ENCODE assay signal across 19 cellular contexts in the genomic region with DNA sequence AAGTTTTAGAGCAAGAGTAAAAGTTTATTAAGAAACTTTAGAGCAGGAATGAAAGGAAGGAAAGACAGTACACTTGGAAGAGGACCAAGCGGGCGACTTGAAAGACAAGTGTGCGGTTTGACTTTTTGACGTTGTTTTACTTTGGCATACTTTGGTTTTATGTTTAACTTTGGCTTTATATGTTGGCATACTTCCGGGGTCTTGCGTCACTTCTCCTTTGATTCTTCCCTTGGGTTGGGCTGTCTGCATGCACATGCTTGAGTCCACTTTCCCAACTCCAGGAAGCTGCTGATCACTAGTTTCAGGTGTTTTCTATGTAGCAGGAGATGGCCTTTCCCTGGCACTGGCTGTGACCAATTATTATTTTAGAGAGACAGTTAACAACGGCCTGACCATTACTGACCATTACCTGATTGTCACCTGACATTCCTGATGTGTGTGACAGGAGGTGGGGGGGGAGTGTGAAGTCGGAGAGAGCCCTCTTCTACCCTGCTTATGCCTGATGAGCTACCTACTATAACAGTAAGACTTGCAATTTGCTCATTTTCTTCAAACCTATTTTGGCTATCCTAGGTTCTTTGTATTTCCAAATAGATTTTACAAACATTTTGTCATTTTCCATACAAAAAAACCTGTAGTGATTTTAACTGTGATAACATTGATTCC. TPM values are rescaled to one million over a fixed set of nuclear protein-coding genes. Genes with fewer than 3 reads are reported as not detected.
DNase-seq lines count a peak whose midpoint lies in the region; ATAC-seq and TF ChIP-seq lines count a peak whose summit lies in the region.
"Had no signal": no experiment of that assay in that cellular context is flagged by ENCODE, and none has a peak within 500 bp of the region (broad histone marks: within the 10 kb centered on the region; RNA-seq: fewer than 3 reads in every experiment).

No MANE protein-coding gene starts in this region.

- 93% methylated on average over 6 of the region's 8 CpGs for WGBS in mesenchymal stem cell

- no peak overlapping the region for H3K23ac ChIP-seq in mesenchymal stem cell (ENCODE audit: low read length in 2 of 2)

- intact Hi-C loops in CD14-positive monocyte (cut with micrococcal nuclease) = loop anchor here in 1 of 2 donors (5.0 kb wide), 1 partner anchor 72 kb away; no protein-coding TSS in a partner anchor

- H3K4me1 ChIP-seq in mesenchymal stem cell (ENCODE audit: control insufficient read depth, insufficient read depth, low read depth, low read length) = peaks cover 5% of the 10 kb centered on the region
- H3K4me1 ChIP-seq: left ventricle myocardium inferior had no signal

- no peaks in the 10 kb centered on the region for H3K79me1 ChIP-seq in mesenchymal stem cell (replicated peaks; ENCODE audit: low read length, poor library complexity, severe bottlenecking)

- no peak overlapping the region for H2AFZ ChIP-seq in mesenchymal stem cell (ENCODE audit: low read depth, low read length)

- H3K14ac ChIP-seq in mesenchymal stem cell (ENCODE audit: low read length in 2 of 2) = no peak overlapping the region

- no peak overlapping the region for H4K8ac ChIP-seq in mesenchymal stem cell (ENCODE audit: low read length)

- no peak for ATAC-seq in HG03442 (IDR thresholded peaks at IDR 0.05; ENCODE audit: unreplicated experiment)
- ATAC-seq: sciatic nerve had no signal

- DNase-seq in CD14-positive monocyte (ENCODE audit: low spot score) (no peak), NCI-H226 (peak; percentile 39), epithelial cell of proximal tubule (ENCODE audit: low read depth) (peak; percentile 91), mesenchymal stem cell (peak; percentile 42), NCI-H2107 (lab: John Stamatoyannopoulos, UW) (no peak), NOMO-1 treated with DMSO at 0.1 percent for 48 hours (lab: John Stamatoyannopoulos, UW; ENCODE audit: unreplicated experiment) (no peak)
- no peak for DNase-seq in activated CD4-positive, alpha-beta T cell treated with anti-CD3 and anti-CD28 coated beads, Interleukin-2, amount 10 ng/mL, durations not matched to agents 7 days and 5 days
- DNase-seq: activated naive CD8-positive, alpha-beta T cell treated with anti-CD3 and anti-CD28 coated beads for 36 hours; caudate nucleus; left ventricle myocardium inferior; NCI-H1930; NCI-H524 treated with DMSO at 0.1 percent for 48 hours; stimulated activated CD4-positive, alpha-beta T cell treated with anti-CD3 and anti-CD28 coated beads, Interleukin-4, amount 100 ng/mL, for 24 hours had no signal

- no peak overlapping the region for H2BK15ac ChIP-seq in mesenchymal stem cell (ENCODE audit: low read depth, poor library complexity, severe bottlenecking)

- peaks cover 12% of the 10 kb centered on the region for H3K4me1 Mint-ChIP-seq in CD14-positive monocyte
- H3K4me1 Mint-ChIP-seq in activated CD4-positive, alpha-beta T cell treated with anti-CD3 and anti-CD28 coated beads, Interleukin-2, amount 10 ng/mL, durations not matched to agents 7 days and 5 days = peaks cover 18% of the 10 kb centered on the region

- H2AK5ac ChIP-seq in mesenchymal stem cell (ENCODE audit: low read length, severe bottlenecking) = peak overlapping the region; percentile 26

- H3K9me3 Mint-ChIP-seq in CD14-positive monocyte = peaks cover 14 to 39% (median 26%) of the 10 kb centered on the region in 7 donors
- H3K9me3 Mint-ChIP-seq in activated CD4-positive, alpha-beta T cell treated with anti-CD3 and anti-CD28 coated beads, Interleukin-2, amount 10 ng/mL, durations not matched to agents 7 days and 5 days = peaks cover 21% of the 10 kb centered on the region

- no peak overlapping the region for H4K91ac ChIP-seq in mesenchymal stem cell (ENCODE audit: low read length)

- no peak overlapping the region for H3K18ac ChIP-seq in mesenchymal stem cell (ENCODE audit: low read depth in 1 of 2, low read length in 2 of 2)

- no peak overlapping the region for H2BK12ac ChIP-seq in mesenchymal stem cell (ENCODE audit: low read length in 2 of 2)

- H3K4me3 ChIP-seq in epithelial cell of proximal tubule (ENCODE audit: low read depth, low read length) (no peak overlapping the region), mesenchymal stem cell (ENCODE audit: insufficient read depth in 1 of 2, low read depth in 1 of 2, low read length in 2 of 2) (no peak overlapping the region)
- H3K4me3 ChIP-seq: left ventricle myocardium inferior, tibial nerve had no signal

- H3K9ac ChIP-seq in mesenchymal stem cell (ENCODE audit: low read length) = no peak overlapping the region

- H3K4me2 ChIP-seq in mesenchymal stem cell (ENCODE audit: low read length, poor library complexity, severe bottlenecking) = no peak overlapping the region

- H2BK120ac ChIP-seq in mesenchymal stem cell (ENCODE audit: low read depth, low read length) = no peak overlapping the region

- H3K27me3 Mint-ChIP-seq in CD14-positive monocyte (ENCODE audit: low read depth in 3 of 3) = no peaks in the 10 kb centered on the region
- no peaks in the 10 kb centered on the region for H3K27me3 Mint-ChIP-seq in activated CD4-positive, alpha-beta T cell treated with anti-CD3 and anti-CD28 coated beads, Interleukin-2, amount 10 ng/mL, durations not matched to agents 7 days and 5 days
- H3K27me3 Mint-ChIP-seq: activated naive CD8-positive, alpha-beta T cell treated with anti-CD3 and anti-CD28 coated beads for 36 hours had no signal

- CTCF ChIA-PET in activated CD4-positive, alpha-beta T cell treated with anti-CD3 and anti-CD28 coated beads, Interleukin-2, amount 10 ng/mL, durations not matched to agents 7 days and 5 days (lab: Charles Lee) = interaction anchor here (1.6 kb wide), 1 partner anchor 19 kb away, joined by 5 read pairs; no protein-coding TSS in a partner anchor

- H2BK5ac ChIP-seq in mesenchymal stem cell (ENCODE audit: low read depth, low read length, poor library complexity, severe bottlenecking) = no peak overlapping the region

- H3K27me3 ChIP-seq in mesenchymal stem cell (ENCODE audit: control insufficient read depth in 1 of 2, insufficient read depth in 1 of 2, low read length in 2 of 2) = no peaks in the 10 kb centered on the region
- H3K27me3 ChIP-seq: tibial nerve had no signal

- H3K4me3 Mint-ChIP-seq in CD14-positive monocyte = no peak overlapping the region
- H3K4me3 Mint-ChIP-seq in activated CD4-positive, alpha-beta T cell treated with anti-CD3 and anti-CD28 coated beads, Interleukin-2, amount 10 ng/mL, durations not matched to agents 7 days and 5 days = no peak overlapping the region
- H3K4me3 Mint-ChIP-seq: activated naive CD8-positive, alpha-beta T cell treated with anti-CD3 and anti-CD28 coated beads for 36 hours had no signal

- no peak overlapping the region for H3K4ac ChIP-seq in mesenchymal stem cell (ENCODE audit: low read depth in 1 of 2, low read length in 2 of 2)

- peaks cover 15% of the 10 kb centered on the region for H3K9me3 ChIP-seq in mesenchymal stem cell (ENCODE audit: control insufficient read depth, low read length)

- H3K36me3 ChIP-seq in mesenchymal stem cell (ENCODE audit: control insufficient read depth in 1 of 2, insufficient read depth in 2 of 2, low read depth in 1 of 2, low read length in 2 of 2) = no peaks in the 10 kb centered on the region
- H3K36me3 ChIP-seq: left ventricle myocardium inferior, tibial nerve had no signal

- peaks cover 4 to 6% of the 10 kb centered on the region in 2 donors for H3K36me3 Mint-ChIP-seq in CD14-positive monocyte
- peaks cover 19% of the 10 kb centered on the region for H3K36me3 Mint-ChIP-seq in activated CD4-positive, alpha-beta T cell treated with anti-CD3 and anti-CD28 coated beads, Interleukin-2, amount 10 ng/mL, durations not matched to agents 7 days and 5 days (ENCODE audit: low read depth)

- TF ChIP-seq CTCF in CD14-positive monocyte (IDR thresholded peaks at IDR 0.05) (no peak), epithelial cell of proximal tubule (conservative IDR thresholded peaks at IDR 0.05; ENCODE audit: low read depth, low read length) (no peak)

- POLR2A ChIA-PET in activated CD4-positive, alpha-beta T cell treated with anti-CD3 and anti-CD28 coated beads, Interleukin-2, amount 10 ng/mL, durations not matched to agents 7 days and 5 days (lab: Charles Lee) = no interaction called here

- H3K27ac Mint-ChIP-seq in CD14-positive monocyte = peak overlapping the region in 6 of 7 donors; percentile 46 to 86 (median 76)
- H3K27ac Mint-ChIP-seq in activated CD4-positive, alpha-beta T cell treated with anti-CD3 and anti-CD28 coated beads, Interleukin-2, amount 10 ng/mL, durations not matched to agents 7 days and 5 days = no peak overlapping the region
- H3K27ac Mint-ChIP-seq: activated naive CD8-positive, alpha-beta T cell treated with anti-CD3 and anti-CD28 coated beads for 36 hours had no signal

- H3K27ac ChIP-seq in mesenchymal stem cell (ENCODE audit: low read length, poor library complexity, severe bottlenecking) = peak overlapping the region; percentile 49
- H3K27ac ChIP-seq: left ventricle myocardium inferior, tibial nerve had no signal

RNA-seq across cellular contexts. Expression of a gene that starts 45.5 kb away (rescaled TPM):
- polyA plus RNA-seq in CD14-positive monocyte = 10 to 100 TPM; 34.0 to 42.9 TPM
- not detected in 2 replicates for total RNA-seq in epithelial cell of proximal tubule
- polyA plus RNA-seq in mesenchymal stem cell (2013, experiment 1 of 2) = not detected
- not detected for polyA plus RNA-seq in mesenchymal stem cell (2013, experiment 2 of 2)
- 10 to 100 TPM; 76.2 to 88.8 TPM for total RNA-seq in activated CD4-positive, alpha-beta T cell treated with anti-CD3 and anti-CD28 coated beads, Interleukin-2, amount 10 ng/mL, durations not matched to agents 7 days and 5 days
- total RNA-seq: endothelial cell of umbilical vein, LHCN-M2 had no signal
- polyA plus RNA-seq: endothelial cell of umbilical vein, neural cell had no signal

Comparison
In these comparisons a context has a peak if more than half of its experiments do, and no peak if none do; other contexts are left out.
1. DNase-seq: peak in NCI-H226 (single experiment), epithelial cell of proximal tubule (single experiment) and mesenchymal stem cell (single experiment); none in CD14-positive monocyte (single experiment), NCI-H2107 (single experiment), activated CD4-positive, alpha-beta T cell treated with anti-CD3 and anti-CD28 coated beads, Interleukin-2, amount 10 ng/mL, durations not matched to agents 7 days and 5 days (single experiment) and NOMO-1 treated with DMSO at 0.1 percent for 48 hours (single experiment).
2. RNA of a gene that starts 45.5 kb away (total RNA-seq): 76.2 to 88.8 TPM in activated CD4-positive, alpha-beta T cell treated with anti-CD3 and anti-CD28 coated beads, Interleukin-2, amount 10 ng/mL, durations not matched to agents 7 days and 5 days; not detected in epithelial cell of proximal tubule; every median in the first group is over 10 times any median in the second.